ENCODE assay signal across 22 cellular contexts in genomic region chr10:101513733-101514132, GRCh38.
"Had no signal": no experiment of that assay in that cellular context is flagged by ENCODE, and none has a peak within 500 bp of the region (broad histone marks: within the 10 kb centered on the region; RNA-seq: fewer than 3 reads in every experiment).

No MANE protein-coding gene starts in this region.

- H3K27me3 Mint-ChIP-seq: dendritic cell treated with granulocyte-macrophage colony-stimulating factor and Interleukin-4, amounts not matched to agents 40 ng/mL and 50 ng/mL, for 4 days; naive B cell had no signal

- H3K27ac ChIP-seq: colonic mucosa, esophagus muscularis mucosa, foreskin keratinocyte, gastroesophageal sphincter, heart left ventricle, hepatocyte, left lung, lower lobe of right lung had no signal

- FAIRE-seq: endothelial cell of umbilical vein, keratinocyte had no signal

- H3K36me3 Mint-ChIP-seq: immature natural killer cell, mesothelial cell of epicardium had no signal

- H2AFZ ChIP-seq: hepatocyte had no signal

- H3K9me3 ChIP-seq: colonic mucosa, esophagus muscularis mucosa, lower lobe of right lung, mucosa of descending colon had no signal

- H3K9me3 Mint-ChIP-seq: dendritic cell treated with granulocyte-macrophage colony-stimulating factor and Interleukin-4, amounts not matched to agents 40 ng/mL and 50 ng/mL, for 4 days; immature natural killer cell; mesothelial cell of epicardium had no signal

- H3K4me1 Mint-ChIP-seq: mesothelial cell of epicardium, naive B cell had no signal

- H3K79me2 ChIP-seq: hepatocyte had no signal

- H3K4me2 ChIP-seq: hepatocyte had no signal

- H3K4me3 ChIP-seq: colonic mucosa, esophagus muscularis mucosa, gastroesophageal sphincter, heart left ventricle, hepatocyte, left lung, lower lobe of right lung, mucosa of descending colon had no signal

- ATAC-seq: foreskin keratinocyte, gastroesophageal sphincter, heart left ventricle, left cardiac atrium, left lung, left ventricle myocardium superior, lower lobe of right lung, mucosa of descending colon had no signal

- H3K27ac Mint-ChIP-seq: dendritic cell treated with granulocyte-macrophage colony-stimulating factor and Interleukin-4, amounts not matched to agents 40 ng/mL and 50 ng/mL, for 4 days; immature natural killer cell; mesothelial cell of epicardium; naive B cell had no signal

- H3K4me1 ChIP-seq: colonic mucosa, foreskin keratinocyte, gastroesophageal sphincter, left lung, lower lobe of right lung had no signal

- DNase-seq: colonic mucosa; cortex of kidney; effector CD4-positive, alpha-beta T cell; effector memory CD4-positive, alpha-beta T cell; foreskin keratinocyte; heart left ventricle; hypothalamus; immature natural killer cell; left cardiac atrium; left lung; left ventricle myocardium superior; lower lobe of right lung; mesenchymal stem cell; mucosa of descending colon; naive B cell had no signal

- H3K4me3 Mint-ChIP-seq: dendritic cell treated with granulocyte-macrophage colony-stimulating factor and Interleukin-4, amounts not matched to agents 40 ng/mL and 50 ng/mL, for 4 days; immature natural killer cell; mesothelial cell of epicardium; naive B cell had no signal

- H3K27me3 ChIP-seq: colonic mucosa, esophagus muscularis mucosa, foreskin keratinocyte, gastroesophageal sphincter, heart left ventricle, hepatocyte, left lung had no signal

- H3K36me3 ChIP-seq: colonic mucosa, esophagus muscularis mucosa, gastroesophageal sphincter, left lung, lower lobe of right lung had no signal
